In the genomic region with DNA sequence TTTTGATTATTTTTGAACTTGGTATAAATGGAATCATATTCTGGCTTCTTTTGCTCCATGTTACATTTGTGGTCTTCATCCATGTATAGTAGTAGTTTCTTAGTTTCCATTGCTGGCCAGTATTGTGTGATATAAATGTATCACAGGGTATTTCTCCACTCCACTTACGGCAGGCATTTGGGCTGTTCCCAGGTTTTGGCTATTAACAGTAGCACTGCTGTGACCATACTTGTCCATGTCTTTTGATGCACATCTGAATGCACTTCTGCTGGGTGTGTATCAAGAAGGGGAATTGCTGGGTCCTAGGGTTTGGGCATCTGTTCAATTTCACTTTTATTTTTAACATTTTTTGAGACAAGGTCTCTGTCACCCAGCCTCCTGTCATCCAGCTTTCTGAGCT, we compare ENCODE assay signal across 26 cellular contexts.
"Had no signal": no experiment of that assay in that cellular context is flagged by ENCODE, and none has a peak within 500 bp of the region (broad histone marks: within the 10 kb centered on the region; RNA-seq: fewer than 3 reads in every experiment).

No MANE protein-coding gene starts in this region.

- H3K4me1 ChIP-seq: adrenal gland, colonic mucosa, esophagus squamous epithelium had no signal

- ATAC-seq: activated CD4-positive, CD25-positive, alpha-beta regulatory T cell treated with anti-CD3 and anti-CD28 coated beads, Interleukin-2, amount 50 U/mL, for 24 hours; activated CD8-positive, alpha-beta T cell treated with anti-CD3 and anti-CD28 coated beads for 36 hours; activated naive CD8-positive, alpha-beta T cell treated with anti-CD3 and anti-CD28 coated beads, Interleukin-2, amount 50 U/mL, for 24 hours; activated T-cell treated with anti-CD3 and anti-CD28 coated beads, Interleukin-2, amount 50 U/mL, for 4 hours; activated T-helper 17 cell treated with anti-CD3 and anti-CD28 coated beads, Interleukin-2, amount 50 U/mL, for 72 hours; T-helper 17 cell had no signal

- H3K9me3 ChIP-seq: colonic mucosa had no signal

- H3K4me3 ChIP-seq: adrenal gland, colonic mucosa, esophagus squamous epithelium had no signal

- H3K36me3 ChIP-seq: adrenal gland, brain microvascular endothelial cell, colonic mucosa, WERI-Rb-1 had no signal

- H3K27me3 ChIP-seq: adrenal gland, brain microvascular endothelial cell, colonic mucosa, esophagus squamous epithelium had no signal

- H3K27ac ChIP-seq: adrenal gland, brain microvascular endothelial cell, colonic mucosa, WERI-Rb-1 had no signal

- DNase-seq: activated B cell treated with CpG ODN at 0.5 μM for 24 hours; activated CD4-positive, alpha-beta T cell treated with anti-CD3 and anti-CD28 coated beads for 48 hours; activated CD4-positive, alpha-beta T cell treated with anti-CD3 and anti-CD28 coated beads, Interleukin-2, amount 50 U/mL, for 1 hour; activated CD4-positive, alpha-beta T cell treated with anti-CD3 and anti-CD28 coated beads, Interleukin-2, amount 50 U/mL, for 48 hours; activated CD8-positive, alpha-beta memory T cell treated with anti-CD3 and anti-CD28 coated beads for 24 hours; activated CD8-positive, alpha-beta T cell treated with anti-CD3 and anti-CD28 coated beads for 36 hours; activated effector memory CD4-positive, alpha-beta T cell treated with anti-CD3 and anti-CD28 coated beads, Interleukin-2, amount 50 U/mL, for 16 hours; activated naive CD4-positive, alpha-beta T cell treated with anti-CD3 and anti-CD28 coated beads for 36 hours; activated naive CD8-positive, alpha-beta T cell treated with anti-CD3 and anti-CD28 coated beads for 36 hours; activated naive CD8-positive, alpha-beta T cell treated with anti-CD3 and anti-CD28 coated beads, Interleukin-2, amount 50 U/mL, for 24 hours; activated T-cell treated with anti-CD3 and anti-CD28 coated beads, Interleukin-2, amount 50 U/mL, for 4 hours; adrenal gland; brain microvascular endothelial cell; caudate nucleus; colonic mucosa; effector memory CD4-positive, alpha-beta T cell; erythroblast; esophagus squamous epithelium; foreskin melanocyte; head of caudate nucleus; T-helper 1 cell; T-helper 17 cell; T1000; WERI-Rb-1 had no signal
